20 cellular contexts compared by ENCODE assay signal in genomic region chr13:100662470-100663211, GRCh38. TPM values are rescaled to one million over a fixed set of nuclear protein-coding genes. Genes with fewer than 3 reads are reported as not detected.
DNase-seq lines count a peak whose midpoint lies in the region; ATAC-seq and TF ChIP-seq lines count a peak whose summit lies in the region.
"Had no signal": no experiment of that assay in that cellular context is flagged by ENCODE, and none has a peak within 500 bp of the region (broad histone marks: within the 10 kb centered on the region; RNA-seq: fewer than 3 reads in every experiment).

No MANE protein-coding gene starts in this region.

- TF ChIP-seq CTCF in cardiac muscle cell (IDR thresholded peaks at IDR 0.05; ENCODE audit: low read depth, low read length), result no peak
- TF ChIP-seq CTCF in endothelial cell (IDR thresholded peaks at IDR 0.05; ENCODE audit: unreplicated experiment), result no peak

- no peaks in the 10 kb centered on the region for H3K27me3 ChIP-seq in cardiac muscle cell
- H3K27me3 ChIP-seq: BE2C, MG63, SJCRH30 had no signal

- peak overlapping the region; percentile 45 for H3K27ac Mint-ChIP-seq in endothelial cell (ENCODE audit: unreplicated experiment)

- H3K9me3 ChIP-seq in cardiac muscle cell (ENCODE audit: low read depth), result no peaks in the 10 kb centered on the region
- H3K9me3 ChIP-seq: A549, BE2C, MG63, SJCRH30 had no signal

- ATAC-seq in GM18868 (IDR thresholded peaks at IDR 0.05; ENCODE audit: unreplicated experiment) (no peak), GM18861 (IDR thresholded peaks at IDR 0.05; ENCODE audit: unreplicated experiment) (no peak)
- ATAC-seq: A549, K562 had no signal

- H3K4me1 ChIP-seq in cardiac muscle cell (ENCODE audit: low read depth), result peaks cover 4% of the 10 kb centered on the region
- H3K4me1 ChIP-seq: A549, BE2C, SJCRH30 had no signal

- H3K36me3 Mint-ChIP-seq in endothelial cell (ENCODE audit: low read depth, unreplicated experiment), result peaks cover 43% of the 10 kb centered on the region

- H3K9me3 Mint-ChIP-seq in endothelial cell (ENCODE audit: unreplicated experiment), result no peaks in the 10 kb centered on the region

- peaks cover 20% of the 10 kb centered on the region for H3K4me1 Mint-ChIP-seq in endothelial cell (ENCODE audit: unreplicated experiment)

- peak overlapping the region; percentile 80 for H3K4me3 Mint-ChIP-seq in endothelial cell (ENCODE audit: unreplicated experiment)

- H3K27me3 Mint-ChIP-seq in endothelial cell (ENCODE audit: unreplicated experiment), result peaks cover 4% of the 10 kb centered on the region

- no peak overlapping the region for H3K4me3 ChIP-seq in cardiac muscle cell
- H3K4me3 ChIP-seq: A549, K562, MG63, SJCRH30 had no signal

- intact Hi-C loops in cardiac septum (cut with DNase I), result no loop called here

- peaks cover 20% of the 10 kb centered on the region for H3K36me3 ChIP-seq in cardiac muscle cell
- H3K36me3 ChIP-seq: MG63 had no signal

- peak overlapping the region; percentile 18 for H3K27ac ChIP-seq in cardiac muscle cell
- H3K27ac ChIP-seq: A549, SJCRH30 had no signal

- DNase-seq in cardiac muscle cell (ENCODE audit: low read depth in 1 of 2, low spot score in 1 of 2), result no peak
- no peak for DNase-seq in cardiac septum (ENCODE audit: low spot score)
- no peak for DNase-seq in endothelial cell (ENCODE audit: low spot score)
- peak; percentile 36 for DNase-seq in pons (ENCODE audit: low spot score)
- no peak for DNase-seq in hippocampal formation (lab: John Stamatoyannopoulos, UW)
- DNase-seq: BE2C, DMS53, GDM1, MG63, NCI-H1048, NCI-H1417 treated with DMSO at 0.1 percent for 48 hours, NCI-H187, NCI-H446 treated with DMSO at 0.1 percent for 48 hours, NCI-H526 treated with DMSO at 0.1 percent for 48 hours, OCI-M1, SJCRH30 had no signal

RNA-seq across cellular contexts. Expression of gene TMTC4, which starts 12.0 kb away (rescaled TPM):
- 29.3 and 35.0 TPM in 2 replicates for total RNA-seq in cardiac muscle cell
- 25.6 and 28.1 TPM in 2 replicates for polyA plus RNA-seq in cardiac muscle cell
- total RNA-seq in cardiac septum, result 7.8 TPM
- total RNA-seq in endothelial cell (ENCODE audit: unreplicated experiment), result 40.1 TPM
